ENCODE assay signal across 17 cellular contexts in the genomic region with DNA sequence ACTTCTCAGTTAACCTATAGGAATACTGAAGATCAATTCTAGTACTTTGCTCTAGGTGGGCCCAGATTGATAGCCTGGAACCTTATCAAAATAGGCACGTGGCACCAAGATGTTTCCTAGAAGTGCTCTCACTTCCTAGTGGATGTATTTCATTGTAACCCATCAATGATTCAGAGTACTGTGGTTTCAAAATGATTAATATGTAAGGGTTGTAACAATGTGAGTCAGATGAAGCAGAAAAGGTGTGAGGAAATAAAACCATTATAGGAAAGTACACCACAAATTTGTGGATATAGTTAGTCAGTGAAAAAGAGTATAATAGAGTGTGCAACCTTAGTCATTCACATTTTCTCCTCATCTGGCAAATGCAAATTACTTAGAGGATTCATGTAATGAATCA.
DNase-seq lines count a peak whose midpoint lies in the region; ATAC-seq and TF ChIP-seq lines count a peak whose summit lies in the region.
"Had no signal": no experiment of that assay in that cellular context is flagged by ENCODE, and none has a peak within 500 bp of the region (broad histone marks: within the 10 kb centered on the region; RNA-seq: fewer than 3 reads in every experiment).

No MANE protein-coding gene starts in this region.

- DNase-seq in MCF 10A (ENCODE audit: unreplicated experiment): peak; percentile 80
- no peak for DNase-seq in breast epithelium (ENCODE audit: low spot score in 2 of 2)
- DNase-seq in SW480 (ENCODE audit: low spot score): peak; percentile 17
- peak; percentile 72 for DNase-seq in fibroblast of the aortic adventitia (ENCODE audit: low read depth)
- DNase-seq in aorta: no peak
- DNase-seq in stomach: no peak
- no peak for DNase-seq in middle frontal gyrus (ENCODE audit: extremely low spot score, low spot score)
- DNase-seq: activated CD4-positive, alpha-beta T cell treated with anti-CD3 and anti-CD28 coated beads, Interleukin-2, amount 50 U/mL, for 4 hours; gastrocnemius medialis; left ventricle myocardium superior; NCI-H526; nucleus accumbens; stimulated activated CD4-positive, alpha-beta T cell treated with anti-CD3 and anti-CD28 coated beads, Interleukin-4, amount 100 ng/mL, for 1 hour had no signal

- H3K27ac Mint-ChIP-seq in MCF 10A (ENCODE audit: low read depth, unreplicated experiment): no peak overlapping the region
- H3K27ac Mint-ChIP-seq: brain had no signal

- H3K9me3 ChIP-seq in breast epithelium: no peaks in the 10 kb centered on the region
- H3K9me3 ChIP-seq in aorta (ENCODE audit: control insufficient read depth, low read length): no peaks in the 10 kb centered on the region
- peaks cover 0 to 1% (median 0%) of the 10 kb centered on the region in 4 donors for H3K9me3 ChIP-seq in stomach
- H3K9me3 ChIP-seq: gastrocnemius medialis, suprapubic skin had no signal

- H3K36me3 ChIP-seq in breast epithelium (no peaks in the 10 kb centered on the region), aorta (ENCODE audit: control insufficient read depth in 1 of 2, insufficient read depth in 2 of 2, low read length in 1 of 2) (no peaks in the 10 kb centered on the region), stomach (no peaks in the 10 kb centered on the region)
- H3K36me3 ChIP-seq: gastrocnemius medialis, suprapubic skin had no signal

- no peak for TF ChIP-seq CTCF in MCF 10A (IDR thresholded peaks at IDR 0.05; ENCODE audit: unreplicated experiment)
- no peak for TF ChIP-seq CTCF in breast epithelium (IDR thresholded peaks at IDR 0.05)
- TF ChIP-seq CTCF in fibroblast of the aortic adventitia (IDR thresholded peaks at IDR 0.05; ENCODE audit: insufficient read depth, low read length): no peak
- no peak for TF ChIP-seq CTCF in stomach (IDR thresholded peaks at IDR 0.05)

- TF ChIP-seq EP300 in stomach (IDR thresholded peaks at IDR 0.05): no peak

- H3K36me3 Mint-ChIP-seq in MCF 10A (ENCODE audit: insufficient read depth, unreplicated experiment): no peaks in the 10 kb centered on the region
- H3K36me3 Mint-ChIP-seq: brain had no signal

- CTCF ChIA-PET in MCF 10A (lab: Yijun Ruan, JAX): no interaction called here

- peaks cover 17% of the 10 kb centered on the region for H3K4me1 Mint-ChIP-seq in MCF 10A (ENCODE audit: insufficient read depth, unreplicated experiment)
- H3K4me1 Mint-ChIP-seq: brain had no signal

- ATAC-seq in aorta (ENCODE audit: low FRiP score) (peak; percentile 11), HG02642 (IDR thresholded peaks at IDR 0.05; ENCODE audit: poor library complexity, unreplicated experiment) (no peak)
- ATAC-seq: gastrocnemius medialis, HCT116 had no signal

- intact Hi-C loops in MCF 10A (cut with micrococcal nuclease) (loop anchor here (1.0 to 5.0 kb wide), 4 partner anchors 39 to 127 kb away; no protein-coding TSS in a partner anchor), breast epithelium (cut with DNase I; ENCODE audit: low total_unique reads) (no loop called here), aorta (cut with DNase I) (no loop called here), stomach (cut with DNase I; ENCODE audit: low total_unique reads) (no loop called here)

- POLR2A ChIA-PET in MCF 10A (lab: Yijun Ruan, JAX): interaction anchor here (0.7 to 1.4 kb wide), 3 partner anchors 12 to 23 kb away, joined by 3 to 4 read pairs (median 3); no protein-coding TSS in a partner anchor

- no peak overlapping the region for H3K27ac ChIP-seq in breast epithelium
- no peak overlapping the region for H3K27ac ChIP-seq in aorta (ENCODE audit: low read depth in 1 of 2, low read length in 2 of 2)
- no peak overlapping the region for H3K27ac ChIP-seq in stomach
- H3K27ac ChIP-seq: gastrocnemius medialis, suprapubic skin had no signal

- TF ChIP-seq POLR2A in breast epithelium (IDR thresholded peaks at IDR 0.05) (no peak), stomach (IDR thresholded peaks at IDR 0.05) (no peak)

- no peaks in the 10 kb centered on the region for H3K4me1 ChIP-seq in breast epithelium
- H3K4me1 ChIP-seq in aorta (ENCODE audit: control insufficient read depth in 1 of 2, insufficient read depth in 2 of 2, low read length in 2 of 2): no peaks in the 10 kb centered on the region
- no peaks in the 10 kb centered on the region for H3K4me1 ChIP-seq in stomach
- H3K4me1 ChIP-seq: gastrocnemius medialis had no signal

- no peaks in the 10 kb centered on the region for H3K27me3 Mint-ChIP-seq in MCF 10A (ENCODE audit: insufficient read depth, unreplicated experiment)
- H3K27me3 Mint-ChIP-seq: brain had no signal

- no peaks in the 10 kb centered on the region for H3K27me3 ChIP-seq in breast epithelium
- H3K27me3 ChIP-seq in aorta (ENCODE audit: control insufficient read depth in 1 of 2, insufficient read depth in 2 of 2, low read length in 1 of 2): no peaks in the 10 kb centered on the region
- H3K27me3 ChIP-seq in stomach: no peaks in the 10 kb centered on the region
- H3K27me3 ChIP-seq: gastrocnemius medialis, suprapubic skin had no signal

- H3K4me3 ChIP-seq in breast epithelium: no peak overlapping the region
- H3K4me3 ChIP-seq in fibroblast of the aortic adventitia (ENCODE audit: low read depth, low read length): no peak overlapping the region
- H3K4me3 ChIP-seq in aorta (ENCODE audit: low read length in 2 of 2): no peak overlapping the region
- no peak overlapping the region for H3K4me3 ChIP-seq in stomach
- H3K4me3 ChIP-seq: gastrocnemius medialis, suprapubic skin had no signal

- BruUV-seq in MCF 10A (replicated peaks; lab: Mats Ljungman, UMichigan): no TSS peak

- peaks cover 17% of the 10 kb centered on the region for H3K9me3 Mint-ChIP-seq in MCF 10A (ENCODE audit: unreplicated experiment)

- WGBS in aorta, 2 donors: 44 to 60% methylated on average over 1 of the region's 1 CpG
- WGBS in stomach, 5 donors: 17 to 33% (median 25%) methylated on average over 1 of the region's 1 CpG

- H3K4me3 Mint-ChIP-seq in MCF 10A (ENCODE audit: unreplicated experiment): no peak overlapping the region
- H3K4me3 Mint-ChIP-seq: brain had no signal

Comparison
In these comparisons a context has a peak if more than half of its experiments do, and no peak if none do; other contexts are left out.
1. DNase-seq: peak in MCF 10A (single experiment), SW480 (single experiment) and fibroblast of the aortic adventitia (single experiment); none in breast epithelium (0 of 2), aorta (0 of 2), stomach (single experiment) and middle frontal gyrus (single experiment).